Comparison of ENCODE assay signal across 26 cellular contexts in genomic region chr1:98305362-98305761, GRCh38.
A peak's percentile ranks its signal among the peaks of the same experiment; 100 is the strongest.
DNase-seq lines count a peak whose midpoint lies in the region; ATAC-seq, FAIRE-seq and TF ChIP-seq lines count a peak whose summit lies in the region.
"Had no signal": no experiment of that assay in that cellular context is flagged by ENCODE, and none has a peak within 500 bp of the region (broad histone marks: within the 10 kb centered on the region; RNA-seq: fewer than 3 reads in every experiment).

No MANE protein-coding gene starts in this region.

- H4K8ac ChIP-seq in IMR-90 (ENCODE audit: low read depth in 2 of 2, low read length in 2 of 2), result no peak overlapping the region

- H2BK5ac ChIP-seq in IMR-90 (ENCODE audit: low read depth, low read length, poor library complexity, severe bottlenecking), result no peak overlapping the region

- H3K9ac ChIP-seq in IMR-90 (ENCODE audit: low read depth, low read length), result no peak overlapping the region
- no peak overlapping the region for H3K9ac ChIP-seq in K562 (ENCODE audit: insufficient read depth in 1 of 2, low read depth in 2 of 2, low read length in 2 of 2)
- H3K9ac ChIP-seq: BLaER1 treated with 17β-estradiol and CSF1 and Interleukin-3, amounts not matched to agents 10 nM and 100 nM had no signal

- WGBS in A549 (ENCODE audit: missing lambda C conversion rate), result 43% methylated on average over 2 of the region's 2 CpGs
- WGBS in IMR-90 (ENCODE audit: extremely low coverage in 2 of 2, insufficient read length in 1 of 2), 2 experiments, result no CpG with 5 or more reads among the region's 2 CpGs
- 0% methylated on average over 2 of the region's 2 CpGs for WGBS in K562 (ENCODE audit: insufficient coverage, low coverage, missing lambda C conversion rate)

- no peak overlapping the region for H3K4ac ChIP-seq in IMR-90 (ENCODE audit: low read depth, low read length)

- H2BK120ac ChIP-seq in IMR-90 (ENCODE audit: low read depth, low read length), result no peak overlapping the region

- no peaks in the 10 kb centered on the region for H3K27me3 Mint-ChIP-seq in Calu3 (ENCODE audit: unreplicated experiment)
- H3K27me3 Mint-ChIP-seq: B cell; CD4-positive, alpha-beta T cell had no signal

- H3K79me1 ChIP-seq in IMR-90 (ENCODE audit: low read depth in 1 of 2, low read length in 2 of 2), result no peaks in the 10 kb centered on the region

- H3K36me3 Mint-ChIP-seq in Calu3 (ENCODE audit: insufficient read depth, unreplicated experiment), result no peaks in the 10 kb centered on the region
- H3K36me3 Mint-ChIP-seq: CD8-positive, alpha-beta T cell had no signal

- H3K4me1 Mint-ChIP-seq in Calu3 (ENCODE audit: low read depth, unreplicated experiment), result no peaks in the 10 kb centered on the region
- H3K4me1 Mint-ChIP-seq: B cell had no signal

- H3K4me1 ChIP-seq in A549, result no peaks in the 10 kb centered on the region
- H3K4me1 ChIP-seq in IMR-90 (ENCODE audit: control insufficient read depth, insufficient read depth, low read length), result peaks cover 2% of the 10 kb centered on the region; the same call in 1 of the 2 replicates
- H3K4me1 ChIP-seq in K562 (replicated peaks in 1 of 2; ENCODE audit: control insufficient read depth in 2 of 2, insufficient read depth in 2 of 2, low read length in 2 of 2), result no peaks in the 10 kb centered on the region
- H3K4me1 ChIP-seq: Caco-2 had no signal

- peak overlapping the region in 1 of 2 experiments; percentile 11; a peak in 1 of 6 replicates for H3K27ac ChIP-seq in A549
- no peak overlapping the region for H3K27ac ChIP-seq in IMR-90 (ENCODE audit: insufficient read depth, low read length)
- H3K27ac ChIP-seq in K562 (ENCODE audit: extremely low read depth, low read depth, low read length), result no peak overlapping the region
- H3K27ac ChIP-seq: BLaER1 treated with 17β-estradiol and CSF1 and Interleukin-3, amounts not matched to agents 10 nM and 100 nM; C4-2B had no signal

- intact Hi-C loops in Calu3 (cut with micrococcal nuclease; ENCODE audit: unreplicated experiment) (no loop called here), IMR-90 (cut with micrococcal nuclease) (no loop called here), K562 (cut with micrococcal nuclease) (no loop called here)

- no peaks in the 10 kb centered on the region for H3K9me1 ChIP-seq in IMR-90 (ENCODE audit: insufficient read depth, low read length)
- H3K9me1 ChIP-seq in K562 (ENCODE audit: control insufficient read depth, insufficient read depth, low read length), result no peaks in the 10 kb centered on the region

- no peak overlapping the region for H4K5ac ChIP-seq in IMR-90 (ENCODE audit: low read depth, low read length)

- TF ChIP-seq CTCF in A549 (IDR thresholded peaks at IDR 0.05) (no peak), Calu3 (IDR thresholded peaks at IDR 0.05; ENCODE audit: unreplicated experiment) (no peak), IMR-90 (conservative IDR thresholded peaks at IDR 0.05; ENCODE audit: low read depth, low read length) (no peak), K562 (IDR thresholded peaks at IDR 0.05 in 2 of 3, conservative IDR thresholded peaks at IDR 0.05 in 1 of 3; ENCODE audit: insufficient read depth in 2 of 3, low read depth in 1 of 3, low read length in 3 of 3) (no peak)

- no peak for TF ChIP-seq RAD21 in A549 (conservative IDR thresholded peaks at IDR 0.05 in 1 of 2, IDR thresholded peaks at IDR 0.05 in 1 of 2)
- no peak for TF ChIP-seq RAD21 in IMR-90 (IDR thresholded peaks at IDR 0.05; ENCODE audit: low read length)
- TF ChIP-seq RAD21 in K562 (CRISPR knock-in tag; conservative IDR thresholded peaks at IDR 0.05 in 1 of 2, IDR thresholded peaks at IDR 0.05 in 1 of 2), result no peak

- H3K27me3 ChIP-seq in IMR-90 (ENCODE audit: control insufficient read depth, insufficient read depth, low read length), result no peaks in the 10 kb centered on the region
- no peaks in the 10 kb centered on the region for H3K27me3 ChIP-seq in K562 (ENCODE audit: control insufficient read depth in 2 of 2, insufficient read depth in 2 of 2, low read length in 2 of 2)
- H3K27me3 ChIP-seq: BLaER1 treated with 17β-estradiol and CSF1 and Interleukin-3, amounts not matched to agents 10 nM and 100 nM had no signal

- BruUV-seq in Calu3 (replicated peaks; lab: Mats Ljungman, UMichigan), result no TSS peak
- BruUV-seq in IMR-90 (replicated peaks; lab: Mats Ljungman, UMichigan), result no TSS peak
- no TSS peak for BruUV-seq in K562 (replicated peaks; lab: Mats Ljungman, UMichigan)

- ATAC-seq in A549 (no peak), IMR-90 (ENCODE audit: low read depth) (no peak), K562 (no peak), HG03457 (IDR thresholded peaks at IDR 0.05; ENCODE audit: unreplicated experiment) (no peak)
- ATAC-seq: CD8-positive, alpha-beta T cell; GM12878 had no signal

- no peak overlapping the region for H2AK9ac ChIP-seq in IMR-90 (replicated peaks; ENCODE audit: low read depth, low read length, poor library complexity)

- TF ChIP-seq EP300 in A549 (IDR thresholded peaks at IDR 0.05) (no peak), K562 (IDR thresholded peaks at IDR 0.05; ENCODE audit: low read length) (no peak)

- POLR2A ChIA-PET in A549 (lab: Yijun Ruan, JAX), result no interaction called here
- POLR2A ChIA-PET in IMR-90 (lab: Charles Lee; ENCODE audit: unreplicated experiment), result no interaction called here
- POLR2A ChIA-PET in K562 (lab: Yijun Ruan, JAX), result no interaction called here

- in situ Hi-C loops in IMR-90 (cut with MboI; ENCODE audit: low sequenced_read_pairs) (no loop called here), K562 (cut with MboI) (no loop called here)

- H4K20me1 ChIP-seq in IMR-90 (ENCODE audit: insufficient read depth, low read length) (no peaks in the 10 kb centered on the region), K562 (replicated peaks; ENCODE audit: control insufficient read depth, insufficient read depth, low read length) (no peaks in the 10 kb centered on the region)
- H4K20me1 ChIP-seq: BLaER1 treated with 17β-estradiol and CSF1 and Interleukin-3, amounts not matched to agents 10 nM and 100 nM had no signal

- no peak overlapping the region for H3K23ac ChIP-seq in IMR-90 (ENCODE audit: low read depth, low read length)

- H3K36me3 ChIP-seq in IMR-90 (ENCODE audit: control insufficient read depth, insufficient read depth, low read length) (no peaks in the 10 kb centered on the region), K562 (ENCODE audit: control insufficient read depth, insufficient read depth, low read length) (no peaks in the 10 kb centered on the region)
- H3K36me3 ChIP-seq: BLaER1 treated with 17β-estradiol and CSF1 and Interleukin-3, amounts not matched to agents 10 nM and 100 nM had no signal

- no peak for TF ChIP-seq POLR2A in A549 (IDR thresholded peaks at IDR 0.05; ENCODE audit: low read length)
- TF ChIP-seq POLR2A in IMR-90 (IDR thresholded peaks at IDR 0.05; ENCODE audit: low read depth, low read length), result no peak
- no peak for TF ChIP-seq POLR2A in K562 (conservative IDR thresholded peaks at IDR 0.05)

- H3K56ac ChIP-seq in IMR-90 (ENCODE audit: extremely low read depth, insufficient read depth, low read length), result no peak overlapping the region

- peaks cover 4% of the 10 kb centered on the region for H3K9me3 Mint-ChIP-seq in Calu3 (ENCODE audit: low read depth, unreplicated experiment)
- H3K9me3 Mint-ChIP-seq: CD4-positive, alpha-beta T cell; CD8-positive, alpha-beta T cell had no signal

- CTCF ChIA-PET in A549 (lab: Yijun Ruan, JAX), result interaction anchor here (0.7 to 1.3 kb wide), 2 partner anchors 9 to 245 kb away, joined by 3 read pairs; no protein-coding TSS in a partner anchor
- CTCF ChIA-PET in Calu3 (lab: Charles Lee), result interaction anchor here (0.6 kb wide), 2 partner anchors 13 to 1238 kb away, joined by 3 to 5 read pairs; no protein-coding TSS in a partner anchor
- CTCF ChIA-PET in IMR-90 (lab: Yijun Ruan, JAX), result no interaction called here
- CTCF ChIA-PET in K562 (lab: Yijun Ruan, JAX; ENCODE audit: low intra/inter-chr PET ratio), result no interaction called here

- no peak overlapping the region for H2AK5ac ChIP-seq in IMR-90 (ENCODE audit: low read depth, low read length)

- no peak overlapping the region for H2BK15ac ChIP-seq in IMR-90 (ENCODE audit: low read depth, low read length)

- peak overlapping the region; percentile 43 for H3K27ac Mint-ChIP-seq in Calu3 (ENCODE audit: unreplicated experiment)
- H3K27ac Mint-ChIP-seq: B cell; CD4-positive, alpha-beta T cell; CD8-positive, alpha-beta T cell had no signal

- H2AFZ ChIP-seq in IMR-90 (replicated peaks; ENCODE audit: low read length, poor library complexity), result no peak overlapping the region
- H2AFZ ChIP-seq in K562 (ENCODE audit: low read depth, low read length), result no peak overlapping the region

- H3K9me3 ChIP-seq in A549 (no peaks in the 10 kb centered on the region), IMR-90 (ENCODE audit: control insufficient read depth, insufficient read depth, low read length) (no peaks in the 10 kb centered on the region; the same call in 1 of the 2 replicates), K562 (replicated peaks; ENCODE audit: control insufficient read depth, insufficient read depth, low read depth, low read length) (no peaks in the 10 kb centered on the region)
- H3K9me3 ChIP-seq: BLaER1 treated with 17β-estradiol and CSF1 and Interleukin-3, amounts not matched to agents 10 nM and 100 nM; Caco-2 had no signal

- no peak overlapping the region for H2BK20ac ChIP-seq in IMR-90 (ENCODE audit: low read depth, low read length)

- no peak overlapping the region for H3K4me2 ChIP-seq in A549
- no peak overlapping the region for H3K4me2 ChIP-seq in IMR-90 (ENCODE audit: low read depth, low read length)
- H3K4me2 ChIP-seq in K562 (ENCODE audit: insufficient read depth, low read length), result no peak overlapping the region
- H3K4me2 ChIP-seq: BLaER1 treated with 17β-estradiol and CSF1 and Interleukin-3, amounts not matched to agents 10 nM and 100 nM had no signal

- H3K14ac ChIP-seq in IMR-90 (replicated peaks; ENCODE audit: low read depth, low read length), result no peak overlapping the region

- dilution Hi-C loops in IMR-90 (cut with HindIII; ENCODE audit: low sequenced_read_pairs, unreplicated experiment), result no loop called here

- no peak for DNase-seq in A549 (ENCODE audit: low read depth in 1 of 2, low spot score in 1 of 2)
- DNase-seq in Calu3, result no peak
- peak; percentile 23 for DNase-seq in IMR-90
- no peak for DNase-seq in K562 (ENCODE audit: extremely low read depth in 1 of 4, low spot score in 3 of 4)
- no peak for DNase-seq in inferior parietal cortex (ENCODE audit: extremely low spot score)
- no peak for DNase-seq in ureter (ENCODE audit: low spot score)
- DNase-seq: 8988T; AML-193; Caco-2; CD4-positive, alpha-beta T cell; CD8-positive, alpha-beta T cell; DMS 273 treated with DMSO at 0.1 percent for 48 hours; DMS153; DMS53; DMS79; DND-41; EL; GDM1 had no signal

- FAIRE-seq in A549 (lab: Jason Lieb, UNC) (no peak), K562 (lab: Jason Lieb, UNC) (no peak)
- FAIRE-seq: A204.1, GM12878, GM12892, GM18507 had no signal

- H3K4me3 ChIP-seq in A549 (no peak overlapping the region), IMR-90 (ENCODE audit: insufficient read depth, low read depth, low read length) (no peak overlapping the region), K562 (no peak overlapping the region)
- H3K4me3 ChIP-seq: BLaER1 treated with 17β-estradiol and CSF1 and Interleukin-3, amounts not matched to agents 10 nM and 100 nM; GM12878 had no signal

- no peaks in the 10 kb centered on the region for H3K79me2 ChIP-seq in K562 (ENCODE audit: control insufficient read depth, insufficient read depth, low read length)

- no peak overlapping the region for H4K91ac ChIP-seq in IMR-90 (ENCODE audit: insufficient read depth, low read depth, low read length)

- H3K4me3 Mint-ChIP-seq in Calu3 (ENCODE audit: low read depth, unreplicated experiment), result no peak overlapping the region
- H3K4me3 Mint-ChIP-seq: B cell; CD4-positive, alpha-beta T cell; CD8-positive, alpha-beta T cell had no signal

- H3K18ac ChIP-seq in IMR-90 (ENCODE audit: low read depth, low read length), result no peak overlapping the region

Comparison
In these comparisons a context has a peak if more than half of its experiments do, and no peak if none do; other contexts are left out.
1. CTCF ChIA-PET loops: an anchor here in A549 (0.7 to 1.3 kb wide) and Calu3 (0.6 kb wide); none called in IMR-90 and K562.
2. Of the 35 proteins assayed by ChIP-seq in both K562 and A549: peak only in K562: none; only in A549: MAFK; in both: none; in neither: 34.